ENCODE assay signal across 21 cellular contexts in genomic region chr18:39450958-39451357, GRCh38.
"Had no signal": no experiment of that assay in that cellular context is flagged by ENCODE, and none has a peak within 500 bp of the region (broad histone marks: within the 10 kb centered on the region; RNA-seq: fewer than 3 reads in every experiment).

No MANE protein-coding gene starts in this region.

- H3K4me1 ChIP-seq: colonic mucosa had no signal

- H3K36me3 Mint-ChIP-seq: mesothelial cell of epicardium had no signal

- H3K27me3 Mint-ChIP-seq: dendritic cell treated with granulocyte-macrophage colony-stimulating factor and Interleukin-4, amounts not matched to agents 40 ng/mL and 50 ng/mL, for 4 days; effector memory CD8-positive, alpha-beta T cell had no signal

- DNase-seq: colonic mucosa; cortex of kidney; effector CD8-positive, alpha-beta T cell; effector memory CD8-positive, alpha-beta T cell; endodermal cell; erythroblast; esophagus squamous epithelium; foreskin fibroblast; foreskin melanocyte; gastrocnemius medialis; heart right ventricle; hippocampal formation; left cardiac atrium; left lung; left ventricle myocardium superior; lower lobe of right lung; mesenchymal stem cell had no signal

- H3K36me3 ChIP-seq: colonic mucosa, esophagus squamous epithelium, gastrocnemius medialis, heart right ventricle, left lung, lower lobe of right lung had no signal

- H3K27ac ChIP-seq: colonic mucosa, epithelial cell of prostate, esophagus squamous epithelium, gastrocnemius medialis, heart right ventricle, left lung, lower lobe of right lung had no signal

- ATAC-seq: effector memory CD8-positive, alpha-beta T cell; esophagus mucosa; gastrocnemius medialis; heart right ventricle; left cardiac atrium; left lung; left ventricle myocardium superior; lower lobe of right lung had no signal

- H3K9me3 Mint-ChIP-seq: dendritic cell treated with granulocyte-macrophage colony-stimulating factor and Interleukin-4, amounts not matched to agents 40 ng/mL and 50 ng/mL, for 4 days had no signal

- H3K9me3 ChIP-seq: colonic mucosa, esophagus squamous epithelium, gastrocnemius medialis, heart right ventricle, left lung, lower lobe of right lung had no signal

- H3K4me3 Mint-ChIP-seq: dendritic cell treated with granulocyte-macrophage colony-stimulating factor and Interleukin-4, amounts not matched to agents 40 ng/mL and 50 ng/mL, for 4 days; effector memory CD8-positive, alpha-beta T cell; endodermal cell; mesothelial cell of epicardium had no signal

- H3K27ac Mint-ChIP-seq: dendritic cell treated with granulocyte-macrophage colony-stimulating factor and Interleukin-4, amounts not matched to agents 40 ng/mL and 50 ng/mL, for 4 days; effector memory CD8-positive, alpha-beta T cell; endodermal cell; mesothelial cell of epicardium had no signal

- H3K27me3 ChIP-seq: colonic mucosa, esophagus squamous epithelium, gastrocnemius medialis, heart right ventricle, left lung had no signal

- H3K4me3 ChIP-seq: colonic mucosa, esophagus squamous epithelium, gastrocnemius medialis, heart right ventricle, left lung, lower lobe of right lung had no signal
